In genomic region chr14:80658155-80658554, GRCh38 we compare ENCODE assay signal across 26 cellular contexts.
DNase-seq lines count a peak whose midpoint lies in the region; ATAC-seq, FAIRE-seq and TF ChIP-seq lines count a peak whose summit lies in the region.
"Had no signal": no experiment of that assay in that cellular context is flagged by ENCODE, and none has a peak within 500 bp of the region (broad histone marks: within the 10 kb centered on the region; RNA-seq: fewer than 3 reads in every experiment).

No MANE protein-coding gene starts in this region.

- H4K20me1 ChIP-seq in IMR-90 (ENCODE audit: insufficient read depth, low read length) (no peaks in the 10 kb centered on the region), K562 (replicated peaks; ENCODE audit: control insufficient read depth, insufficient read depth, low read length) (no peaks in the 10 kb centered on the region)

- no peak overlapping the region for H3K27ac ChIP-seq in IMR-90 (ENCODE audit: insufficient read depth, low read length)
- H3K27ac ChIP-seq in K562 (ENCODE audit: extremely low read depth, low read depth, low read length), result no peak overlapping the region
- H3K27ac ChIP-seq: HL-60, KMS-11, SK-N-MC had no signal

- TF ChIP-seq CTCF in IMR-90 (conservative IDR thresholded peaks at IDR 0.05; ENCODE audit: low read depth, low read length) (no peak), K562 (IDR thresholded peaks at IDR 0.05 in 2 of 3, conservative IDR thresholded peaks at IDR 0.05 in 1 of 3; ENCODE audit: insufficient read depth in 2 of 3, low read depth in 1 of 3, low read length in 3 of 3) (no peak)

- no peak overlapping the region for H2AK5ac ChIP-seq in IMR-90 (ENCODE audit: low read depth, low read length)

- no peaks in the 10 kb centered on the region for H3K36me3 ChIP-seq in IMR-90 (ENCODE audit: control insufficient read depth, insufficient read depth, low read length)
- no peaks in the 10 kb centered on the region for H3K36me3 ChIP-seq in K562 (ENCODE audit: control insufficient read depth, insufficient read depth, low read length)
- H3K36me3 ChIP-seq: BE2C had no signal

- no peak overlapping the region for H3K23ac ChIP-seq in IMR-90 (ENCODE audit: low read depth, low read length)

- no peak overlapping the region for H4K8ac ChIP-seq in IMR-90 (ENCODE audit: low read depth in 2 of 2, low read length in 2 of 2)

- no CpG with 5 or more reads among the region's 1 CpG for WGBS in IMR-90 (ENCODE audit: extremely low coverage in 2 of 2, insufficient read length in 1 of 2), 2 experiments
- WGBS in K562 (ENCODE audit: insufficient coverage, low coverage, missing lambda C conversion rate), result 0% methylated on average over 1 of the region's 1 CpG

- no peak overlapping the region for H2AFZ ChIP-seq in IMR-90 (replicated peaks; ENCODE audit: low read length, poor library complexity)
- no peak overlapping the region for H2AFZ ChIP-seq in K562 (ENCODE audit: low read depth, low read length)

- no peaks in the 10 kb centered on the region for H3K9me3 ChIP-seq in IMR-90 (ENCODE audit: control insufficient read depth, insufficient read depth, low read length)
- no peaks in the 10 kb centered on the region for H3K9me3 ChIP-seq in K562 (replicated peaks; ENCODE audit: control insufficient read depth, insufficient read depth, low read depth, low read length)
- H3K9me3 ChIP-seq: BE2C had no signal

- no peak overlapping the region for H2BK20ac ChIP-seq in IMR-90 (ENCODE audit: low read depth, low read length)

- H3K9ac ChIP-seq in IMR-90 (ENCODE audit: low read depth, low read length) (no peak overlapping the region), K562 (ENCODE audit: insufficient read depth in 1 of 2, low read depth in 2 of 2, low read length in 2 of 2) (no peak overlapping the region)
- H3K9ac ChIP-seq: KMS-11 had no signal

- DNase-seq in IMR-90 (no peak), K562 (ENCODE audit: extremely low read depth in 1 of 4, low spot score in 3 of 4) (no peak), inferior parietal cortex (ENCODE audit: extremely low spot score) (peak; percentile 14), superior temporal gyrus (ENCODE audit: extremely low spot score) (peak; percentile 36), NCI-H128 (lab: John Stamatoyannopoulos, UW; ENCODE audit: unreplicated experiment) (no peak), NCI-H146 (lab: John Stamatoyannopoulos, UW) (no peak), RKO (ENCODE audit: low spot score) (no peak)
- DNase-seq: BE2C, DMS53, GF-D8, H9, HFFc6, NCI-H1105, NCI-H1694, NCI-H2081, NCI-H2171, NCI-H345, NCI-H524 treated with DMSO at 0.1 percent for 48 hours, NCI-H82, OCI-M1, SW 1271 had no signal

- no peak overlapping the region for H3K14ac ChIP-seq in IMR-90 (replicated peaks; ENCODE audit: low read depth, low read length)

- no TSS peak for BruUV-seq in IMR-90 (replicated peaks; lab: Mats Ljungman, UMichigan)
- no TSS peak for BruUV-seq in K562 (replicated peaks; lab: Mats Ljungman, UMichigan)

- dilution Hi-C loops in IMR-90 (cut with HindIII; ENCODE audit: low sequenced_read_pairs, unreplicated experiment), result no loop called here

- H3K4me3 ChIP-seq in IMR-90 (ENCODE audit: insufficient read depth, low read depth, low read length), result no peak overlapping the region
- H3K4me3 ChIP-seq in K562, result no peak overlapping the region
- H3K4me3 ChIP-seq: SK-N-MC had no signal

- H3K4me2 ChIP-seq in IMR-90 (ENCODE audit: low read depth, low read length), result no peak overlapping the region
- no peak overlapping the region for H3K4me2 ChIP-seq in K562 (ENCODE audit: insufficient read depth, low read length)
- H3K4me2 ChIP-seq: KMS-11 had no signal

- H3K79me2 ChIP-seq in K562 (ENCODE audit: control insufficient read depth, insufficient read depth, low read length), result no peaks in the 10 kb centered on the region

- no peak for ATAC-seq in IMR-90 (ENCODE audit: low read depth)
- no peak for ATAC-seq in K562

- TF ChIP-seq EP300 in K562 (IDR thresholded peaks at IDR 0.05; ENCODE audit: low read length), result no peak

- intact Hi-C loops in IMR-90 (cut with micrococcal nuclease), result no loop called here
- intact Hi-C loops in K562 (cut with micrococcal nuclease), result no loop called here

- FAIRE-seq in K562 (lab: Jason Lieb, UNC), result no peak
- FAIRE-seq: D721Med, RCC 7860 had no signal

- 0 out of 2 replicates have a peak, but pooled peaks cover 3% of the 10 kb centered on the region for H3K9me1 ChIP-seq in IMR-90 (ENCODE audit: insufficient read depth, low read length)
- no peaks in the 10 kb centered on the region for H3K9me1 ChIP-seq in K562 (ENCODE audit: control insufficient read depth, insufficient read depth, low read length)

- POLR2A ChIA-PET in IMR-90 (lab: Charles Lee; ENCODE audit: unreplicated experiment), result no interaction called here
- POLR2A ChIA-PET in K562 (lab: Yijun Ruan, JAX), result no interaction called here

- no peak overlapping the region for H3K56ac ChIP-seq in IMR-90 (ENCODE audit: extremely low read depth, insufficient read depth, low read length)

- in situ Hi-C loops in IMR-90 (cut with MboI; ENCODE audit: low sequenced_read_pairs) (no loop called here), K562 (cut with MboI) (no loop called here)

- H3K27me3 ChIP-seq in IMR-90 (ENCODE audit: control insufficient read depth, insufficient read depth, low read length) (no peaks in the 10 kb centered on the region), K562 (ENCODE audit: control insufficient read depth in 2 of 2, insufficient read depth in 2 of 2, low read length in 2 of 2) (no peaks in the 10 kb centered on the region)
- H3K27me3 ChIP-seq: BE2C had no signal

- no peak overlapping the region for H2BK5ac ChIP-seq in IMR-90 (ENCODE audit: low read depth, low read length, poor library complexity, severe bottlenecking)

- H4K5ac ChIP-seq in IMR-90 (ENCODE audit: low read depth, low read length), result no peak overlapping the region

- TF ChIP-seq RAD21 in IMR-90 (IDR thresholded peaks at IDR 0.05; ENCODE audit: low read length), result no peak
- TF ChIP-seq RAD21 in K562 (CRISPR knock-in tag; conservative IDR thresholded peaks at IDR 0.05 in 1 of 2, IDR thresholded peaks at IDR 0.05 in 1 of 2), result no peak

- CTCF ChIA-PET in IMR-90 (lab: Yijun Ruan, JAX) (no interaction called here), K562 (lab: Yijun Ruan, JAX; ENCODE audit: low intra/inter-chr PET ratio) (no interaction called here)

- H4K91ac ChIP-seq in IMR-90 (ENCODE audit: insufficient read depth, low read depth, low read length), result no peak overlapping the region

- no peak overlapping the region for H3K18ac ChIP-seq in IMR-90 (ENCODE audit: low read depth, low read length)

- H3K4me1 ChIP-seq in IMR-90 (ENCODE audit: control insufficient read depth, insufficient read depth, low read length) (no peaks in the 10 kb centered on the region; the same call in 1 of the 2 replicates), K562 (replicated peaks in 1 of 2; ENCODE audit: control insufficient read depth in 2 of 2, insufficient read depth in 2 of 2, low read length in 2 of 2) (no peaks in the 10 kb centered on the region)
- H3K4me1 ChIP-seq: BE2C had no signal

- no peak overlapping the region for H2BK120ac ChIP-seq in IMR-90 (ENCODE audit: low read depth, low read length)

- no peaks in the 10 kb centered on the region for H3K79me1 ChIP-seq in IMR-90 (ENCODE audit: low read depth in 1 of 2, low read length in 2 of 2)

- H2AK9ac ChIP-seq in IMR-90 (replicated peaks; ENCODE audit: low read depth, low read length, poor library complexity), result no peak overlapping the region

- no peak overlapping the region for H3K4ac ChIP-seq in IMR-90 (ENCODE audit: low read depth, low read length)

- H2BK15ac ChIP-seq in IMR-90 (ENCODE audit: low read depth, low read length), result no peak overlapping the region

- no peak for TF ChIP-seq POLR2A in IMR-90 (IDR thresholded peaks at IDR 0.05; ENCODE audit: low read depth, low read length)
- TF ChIP-seq POLR2A in K562 (conservative IDR thresholded peaks at IDR 0.05), result no peak

TF ChIP-seq in IMR-90, 13 proteins besides CTCF, POLR2A, EP300 and RAD21:
- TF ChIP-seq FOS (IDR thresholded peaks at IDR 0.05; ENCODE audit: low read depth, low read length), result no peak
- no peak for TF ChIP-seq USF2 (IDR thresholded peaks at IDR 0.05; ENCODE audit: low read depth, low read length)
- peak; percentile 87 for TF ChIP-seq MAFK (IDR thresholded peaks at IDR 0.05; ENCODE audit: low read depth, low read length)

TF ChIP-seq in K562, 482 proteins besides CTCF, POLR2A, EP300 and RAD21 (continues in another document):
- TF ChIP-seq MAFK (IDR thresholded peaks at IDR 0.05; ENCODE audit: low read length), result peak; percentile 6; the same call in 1 of the 2 replicates
- peak; percentile 33 for TF ChIP-seq MAFF (IDR thresholded peaks at IDR 0.05; ENCODE audit: low read length)
- TF ChIP-seq C11orf30 (IDR thresholded peaks at IDR 0.05; ENCODE audit: low read depth), result peak; percentile 19; the same call in 1 of the 2 replicates
- TF ChIP-seq ETV5 (CRISPR knock-in tag; IDR thresholded peaks at IDR 0.05; ENCODE audit: low read depth), result no peak
- peak; percentile 19; the same call in 1 of the 2 replicates for TF ChIP-seq ZNF316 (IDR thresholded peaks at IDR 0.05)

Comparison
In these comparisons a context has a peak if more than half of its experiments do, and no peak if none do; other contexts are left out.
1. DNase-seq: peak in inferior parietal cortex (single experiment) and superior temporal gyrus (single experiment); none in IMR-90 (single experiment), K562 (0 of 4), NCI-H128 (single experiment), NCI-H146 (single experiment) and RKO (single experiment).